Comparison of ENCODE assay signal across 15 cellular contexts in genomic region chr5:59615272-59615671, GRCh38.
A peak's percentile ranks its signal among the peaks of the same experiment; 100 is the strongest.
DNase-seq lines count a peak whose midpoint lies in the region; ATAC-seq, FAIRE-seq and TF ChIP-seq lines count a peak whose summit lies in the region.
"Had no signal": no experiment of that assay in that cellular context is flagged by ENCODE, and none has a peak within 500 bp of the region (broad histone marks: within the 10 kb centered on the region; RNA-seq: fewer than 3 reads in every experiment).

No MANE protein-coding gene starts in this region.

- BruUV-seq in K562 (replicated peaks; lab: Mats Ljungman, UMichigan): no TSS peak

- H3K36me3 ChIP-seq in K562 (ENCODE audit: control insufficient read depth, insufficient read depth, low read length) (no peaks in the 10 kb centered on the region), adrenal gland (replicated peaks in 1 of 2) (no peaks in the 10 kb centered on the region)
- H3K36me3 ChIP-seq: left lung had no signal

- no peak for TF ChIP-seq RAD21 in K562 (CRISPR knock-in tag; conservative IDR thresholded peaks at IDR 0.05 in 1 of 2, IDR thresholded peaks at IDR 0.05 in 1 of 2)

- no peak overlapping the region for H2AFZ ChIP-seq in K562 (ENCODE audit: low read depth, low read length)

- no peaks in the 10 kb centered on the region for H3K79me2 ChIP-seq in K562 (ENCODE audit: control insufficient read depth, insufficient read depth, low read length)

- H4K20me1 ChIP-seq in K562 (replicated peaks; ENCODE audit: control insufficient read depth, insufficient read depth, low read length): no peaks in the 10 kb centered on the region

- WGBS in K562 (ENCODE audit: insufficient coverage, low coverage, missing lambda C conversion rate): 10% methylated on average over 1 of the region's 1 CpG
- WGBS in adrenal gland, 4 donors: 52 to 75% (median 68%) methylated on average over 1 of the region's 1 CpG

- TF ChIP-seq CTCF in K562 (IDR thresholded peaks at IDR 0.05 in 2 of 3, conservative IDR thresholded peaks at IDR 0.05 in 1 of 3; ENCODE audit: insufficient read depth in 2 of 3, low read depth in 1 of 3, low read length in 3 of 3): no peak
- TF ChIP-seq CTCF in adrenal gland (IDR thresholded peaks at IDR 0.05): no peak

- in situ Hi-C loops in ACHN (cut with HindIII; ENCODE audit: low pct_ligation_motif_present, low pct_unique_long_range_greater_than_20kb, low sequenced_read_pairs) (no loop called here), K562 (cut with MboI) (no loop called here)

- no peak for FAIRE-seq in K562 (lab: Jason Lieb, UNC)
- FAIRE-seq: urothelium cell line had no signal

- no peaks in the 10 kb centered on the region for H3K27me3 ChIP-seq in K562 (ENCODE audit: control insufficient read depth in 2 of 2, insufficient read depth in 2 of 2, low read length in 2 of 2)
- H3K27me3 ChIP-seq in adrenal gland: no peaks in the 10 kb centered on the region
- H3K27me3 ChIP-seq: left lung had no signal

- no peak for ATAC-seq in K562
- ATAC-seq: left lung had no signal

- H3K9me3 ChIP-seq in K562 (replicated peaks; ENCODE audit: control insufficient read depth, insufficient read depth, low read depth, low read length) (peaks cover 4% of the 10 kb centered on the region; the same call in 1 of the 2 replicates), adrenal gland (replicated peaks in 1 of 3) (no peaks in the 10 kb centered on the region)
- H3K9me3 ChIP-seq: left lung had no signal

- DNase-seq in ACHN (peak; percentile 32), M059J (ENCODE audit: low read depth) (peak; percentile 65), K562 (ENCODE audit: extremely low read depth in 1 of 4, low spot score in 3 of 4) (no peak), iris pigment epithelial cell (ENCODE audit: low read depth) (peak; percentile 74), DMS153 treated with DMSO at 0.1 percent for 48 hours (lab: John Stamatoyannopoulos, UW; ENCODE audit: unreplicated experiment) (no peak), adrenal gland (no peak)
- DNase-seq in activated T-cell treated with anti-CD3 and anti-CD28 coated beads, Interleukin-2, amount 50 U/mL, for 48 hours: no peak
- DNase-seq in effector CD8-positive, alpha-beta T cell (lab: John Stamatoyannopoulos, UW): no peak
- DNase-seq: anterior cingulate cortex, cortex of kidney, KG1, left lung, NCI-H1417 treated with DMSO at 0.1 percent for 48 hours, NCI-H510A had no signal

- no peaks in the 10 kb centered on the region for H3K9me1 ChIP-seq in K562 (ENCODE audit: control insufficient read depth, insufficient read depth, low read length)

- no peak overlapping the region for H3K4me2 ChIP-seq in K562 (ENCODE audit: insufficient read depth, low read length)

- no peak overlapping the region for H3K4me3 ChIP-seq in K562
- no peak overlapping the region for H3K4me3 ChIP-seq in adrenal gland
- H3K4me3 ChIP-seq: left lung had no signal

- H3K27ac ChIP-seq in K562 (ENCODE audit: extremely low read depth, low read depth, low read length) (no peak overlapping the region), adrenal gland (no peak overlapping the region)
- H3K27ac ChIP-seq: left lung had no signal

- no peak for TF ChIP-seq EP300 in K562 (IDR thresholded peaks at IDR 0.05; ENCODE audit: low read length)

- TF ChIP-seq POLR2A in K562 (conservative IDR thresholded peaks at IDR 0.05): no peak
- TF ChIP-seq POLR2A in adrenal gland (IDR thresholded peaks at IDR 0.05): no peak

- no peak overlapping the region for H3K9ac ChIP-seq in K562 (ENCODE audit: insufficient read depth in 1 of 2, low read depth in 2 of 2, low read length in 2 of 2)

- CTCF ChIA-PET in K562 (lab: Yijun Ruan, JAX; ENCODE audit: low intra/inter-chr PET ratio): no interaction called here

- H3K4me1 ChIP-seq in K562 (replicated peaks in 1 of 2; ENCODE audit: control insufficient read depth in 2 of 2, insufficient read depth in 2 of 2, low read length in 2 of 2) (no peaks in the 10 kb centered on the region), adrenal gland (replicated peaks in 1 of 2) (no peaks in the 10 kb centered on the region)
- H3K4me1 ChIP-seq: left lung had no signal

- intact Hi-C loops in K562 (cut with micrococcal nuclease) (no loop called here), adrenal gland (cut with DNase I) (no loop called here)

- POLR2A ChIA-PET in K562 (lab: Yijun Ruan, JAX): no interaction called here

TF ChIP-seq in K562, 482 proteins besides CTCF, POLR2A, EP300 and RAD21:
- TF ChIP-seq MAFF (IDR thresholded peaks at IDR 0.05; ENCODE audit: low read length): peak; percentile 69
- no peak for TF ChIP-seq ZNF175 (CRISPR knock-in tag; IDR thresholded peaks at IDR 0.05; ENCODE audit: low read depth)
- TF ChIP-seq SREBF1 (IDR thresholded peaks at IDR 0.05; ENCODE audit: borderline replicate concordance, low read depth, low read length): no peak
- no peak for TF ChIP-seq ATF1 (CRISPR knock-in tag; IDR thresholded peaks at IDR 0.05)
- TF ChIP-seq ATF1 (tag; IDR thresholded peaks at IDR 0.05): no peak
- TF ChIP-seq SRSF3 (IDR thresholded peaks at IDR 0.05; ENCODE audit: insufficient read depth, low read length): no peak
- no peak for TF ChIP-seq ZNF354B (CRISPR knock-in tag; IDR thresholded peaks at IDR 0.05)
- TF ChIP-seq HDAC3 (IDR thresholded peaks at IDR 0.05; ENCODE audit: borderline replicate concordance, partially characterized antibody): no peak
- TF ChIP-seq ZBTB12 (CRISPR knock-in tag; IDR thresholded peaks at IDR 0.05): no peak
- no peak for TF ChIP-seq ARID1B (IDR thresholded peaks at IDR 0.05)
- TF ChIP-seq C11orf30 (IDR thresholded peaks at IDR 0.05; ENCODE audit: low read depth): peak; percentile 42; the same call in 1 of the 2 replicates
- TF ChIP-seq MAFK (IDR thresholded peaks at IDR 0.05; ENCODE audit: low read length): peak; percentile 48
- peak; percentile 58 for TF ChIP-seq MAFG (tag; conservative IDR thresholded peaks at IDR 0.05)
- peak; percentile 74 for TF ChIP-seq ZNF316 (IDR thresholded peaks at IDR 0.05)

Comparison
In these comparisons a context has a peak if more than half of its experiments do, and no peak if none do; other contexts are left out.
1. DNase-seq: peak in ACHN (single experiment), M059J (single experiment) and iris pigment epithelial cell (single experiment); none in K562 (0 of 4), DMS153 treated with DMSO at 0.1 percent for 48 hours (single experiment), activated T-cell treated with anti-CD3 and anti-CD28 coated beads, Interleukin-2, amount 50 U/mL, for 48 hours (0 of 2), effector CD8-positive, alpha-beta T cell (single experiment) and adrenal gland (0 of 7).